ENCODE assay signal across 2 cellular contexts in the genomic region with DNA sequence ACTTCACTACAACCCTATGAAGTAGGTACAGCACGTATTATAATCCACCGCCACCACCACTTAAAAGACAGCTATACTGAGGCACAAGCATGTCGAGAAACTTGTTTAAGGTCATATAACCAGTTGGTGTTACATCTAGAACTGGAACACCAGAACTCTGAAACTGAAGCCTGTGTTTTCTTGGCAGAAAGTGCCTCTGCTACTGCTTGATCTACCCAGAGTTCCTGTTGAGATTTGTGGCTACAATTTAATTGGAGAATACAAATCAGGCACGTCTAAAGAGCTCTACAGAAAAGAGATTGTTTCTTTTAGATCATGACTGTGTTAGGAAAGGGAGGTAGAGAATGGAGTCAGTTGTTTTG.
TF ChIP-seq lines count a peak whose summit lies in the region.

No MANE protein-coding gene starts in this region.

TF ChIP-seq in IMR-90, 13 proteins besides CTCF, POLR2A, EP300 and RAD21:
- no peak for TF ChIP-seq CHD1 (IDR thresholded peaks at IDR 0.05; ENCODE audit: low read depth, low read length)
- TF ChIP-seq CEBPB (IDR thresholded peaks at IDR 0.05; ENCODE audit: low read depth, low read length): no peak
- TF ChIP-seq SMC3 (IDR thresholded peaks at IDR 0.05; ENCODE audit: low read depth, low read length): no peak
- TF ChIP-seq RFX5 (IDR thresholded peaks at IDR 0.05; ENCODE audit: low read depth, low read length): no peak
- no peak for TF ChIP-seq NFE2L2 (IDR thresholded peaks at IDR 0.05; ENCODE audit: low read depth, low read length)
- TF ChIP-seq FOS (IDR thresholded peaks at IDR 0.05; ENCODE audit: low read depth, low read length): no peak
- TF ChIP-seq BHLHE40 (IDR thresholded peaks at IDR 0.05; ENCODE audit: low read depth, low read length): no peak
- TF ChIP-seq MXI1 (IDR thresholded peaks at IDR 0.05; ENCODE audit: borderline replicate concordance, low read depth, low read length): no peak
- no peak for TF ChIP-seq RCOR1 (IDR thresholded peaks at IDR 0.05; ENCODE audit: insufficient replicate concordance, low read length)
- TF ChIP-seq, protein P1, sequence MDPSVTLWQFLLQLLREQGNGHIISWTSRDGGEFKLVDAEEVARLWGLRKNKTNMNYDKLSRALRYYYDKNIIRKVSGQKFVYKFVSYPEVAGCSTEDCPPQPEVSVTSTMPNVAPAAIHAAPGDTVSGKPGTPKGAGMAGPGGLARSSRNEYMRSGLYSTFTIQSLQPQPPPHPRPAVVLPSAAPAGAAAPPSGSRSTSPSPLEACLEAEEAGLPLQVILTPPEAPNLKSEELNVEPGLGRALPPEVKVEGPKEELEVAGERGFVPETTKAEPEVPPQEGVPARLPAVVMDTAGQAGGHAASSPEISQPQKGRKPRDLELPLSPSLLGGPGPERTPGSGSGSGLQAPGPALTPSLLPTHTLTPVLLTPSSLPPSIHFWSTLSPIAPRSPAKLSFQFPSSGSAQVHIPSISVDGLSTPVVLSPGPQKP (IDR thresholded peaks at IDR 0.05; ENCODE audit: borderline replicate concordance, low read depth, low read length): no peak
- TF ChIP-seq MAZ (IDR thresholded peaks at IDR 0.05; ENCODE audit: borderline replicate concordance, low read depth, low read length): no peak
- TF ChIP-seq MAFK (IDR thresholded peaks at IDR 0.05; ENCODE audit: low read depth, low read length): no peak
- TF ChIP-seq USF2 (IDR thresholded peaks at IDR 0.05; ENCODE audit: low read depth, low read length): no peak
TF ChIP-seq in IMR-90: peak in this region for 0.

TF ChIP-seq in H1, 55 proteins besides CTCF, POLR2A, EP300 and RAD21:
- TF ChIP-seq BCL11A (IDR thresholded peaks at IDR 0.05; ENCODE audit: low read depth in 2 of 2, low read length in 2 of 2) (no peak), BACH1 (IDR thresholded peaks at IDR 0.05; ENCODE audit: low read length) (no peak), HDAC2 (IDR thresholded peaks at IDR 0.05; ENCODE audit: borderline replicate concordance in 1 of 2, low read depth in 2 of 2, low read length in 2 of 2) (no peak), POU5F1 (IDR thresholded peaks at IDR 0.05; ENCODE audit: low read depth, low read length) (no peak), CBX5 (IDR thresholded peaks at IDR 0.05; ENCODE audit: low read depth, low read length) (no peak), JUND (IDR thresholded peaks at IDR 0.05; ENCODE audit: low read length) (no peak), SP2 (IDR thresholded peaks at IDR 0.05; ENCODE audit: low read length) (no peak), CBX8 (IDR thresholded peaks at IDR 0.05; ENCODE audit: borderline replicate concordance, low read depth, low read length) (no peak), HDAC6 (IDR thresholded peaks at IDR 0.05; ENCODE audit: low read depth, low read length) (no peak), RXRA (IDR thresholded peaks at IDR 0.05; ENCODE audit: insufficient read depth, low read depth, low read length) (no peak), TEAD4 (IDR thresholded peaks at IDR 0.05; ENCODE audit: low read depth, low read length) (no peak), CHD2 (IDR thresholded peaks at IDR 0.05; ENCODE audit: low read length) (no peak), EZH2 (IDR thresholded peaks at IDR 0.05; ENCODE audit: low read depth, low read length, severe bottlenecking) (no peak), CTBP2 (IDR thresholded peaks at IDR 0.05; ENCODE audit: borderline replicate concordance, insufficient read depth, insufficient read length, low read length) (no peak)
